8 cellular contexts compared by ENCODE assay signal in the genomic region with DNA sequence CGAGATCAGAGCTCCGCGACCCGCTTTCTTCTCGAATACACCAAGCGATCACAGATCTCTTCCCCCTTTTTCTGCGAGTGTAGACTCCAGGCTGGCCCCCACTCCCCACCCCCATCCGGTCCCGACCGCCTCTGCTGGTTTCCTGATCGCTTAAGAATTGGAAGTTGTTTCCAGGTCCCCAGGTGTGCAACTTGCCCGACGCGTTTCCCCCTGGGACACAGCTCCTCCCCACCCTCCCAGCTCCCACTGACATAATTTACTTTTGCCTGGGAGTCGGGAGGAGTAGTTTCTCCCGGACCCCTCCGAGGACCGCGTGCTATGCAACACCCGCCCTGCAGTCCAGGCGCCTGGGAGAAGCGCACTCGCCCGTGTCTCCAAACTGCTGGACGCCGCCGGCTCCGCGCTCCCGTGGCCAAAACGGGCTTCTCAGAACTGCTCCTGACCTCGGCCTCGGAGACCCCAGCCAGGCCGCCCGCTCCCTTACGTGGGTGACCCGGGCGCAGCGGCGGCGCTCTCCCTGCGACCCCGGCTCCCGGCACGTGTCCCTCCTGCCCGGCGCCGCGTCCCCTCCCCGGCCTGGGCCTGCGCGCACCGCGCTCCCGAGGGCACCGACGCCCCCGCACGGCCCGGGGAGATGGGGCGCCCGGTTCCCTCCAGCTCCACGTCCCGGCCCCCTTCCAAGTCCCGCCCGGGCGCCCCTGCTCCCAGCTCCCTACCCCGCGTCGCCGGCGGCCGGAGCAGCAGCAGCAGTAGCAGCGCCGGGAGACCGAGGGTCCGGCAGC. TPM values are rescaled to one million over a fixed set of nuclear protein-coding genes. Genes with fewer than 3 reads are reported as not detected.
DNase-seq lines count a peak whose midpoint lies in the region; ATAC-seq and TF ChIP-seq lines count a peak whose summit lies in the region.

No MANE protein-coding gene starts in this region.

- peak; percentile 24 for DNase-seq in DMS53 treated with DMSO at 0.1 percent for 48 hours (lab: John Stamatoyannopoulos, UW; ENCODE audit: unreplicated experiment)
- peak; percentile 65 to 70 for DNase-seq in activated CD4-positive, alpha-beta T cell treated with anti-CD3 and anti-CD28 coated beads, Interleukin-2, amount 50 U/mL, for 48 hours
- peak in 2 of 3 experiments; percentile 5 to 23 for DNase-seq in effector memory CD8-positive, alpha-beta T cell
- DNase-seq in stimulated activated naive CD4-positive, alpha-beta T cell treated with Interleukin-2 at 50 U/mL for 16 hours (lab: John Stamatoyannopoulos, UW) = peak; percentile 40
- no peak for DNase-seq in NCI-H1436 treated with DMSO at 0.1 percent for 48 hours (lab: John Stamatoyannopoulos, UW)

- H3K36me3 ChIP-seq in mesodermal cell (ENCODE audit: control insufficient read depth, insufficient read depth, low read length) = no peaks in the 10 kb centered on the region

- peaks cover 5% of the 10 kb centered on the region for H3K36me3 Mint-ChIP-seq in effector memory CD8-positive, alpha-beta T cell (ENCODE audit: insufficient read depth)

- peak; percentile 17 for ATAC-seq in GM21526 (IDR thresholded peaks at IDR 0.05; ENCODE audit: low FRiP score, unreplicated experiment)
- ATAC-seq in effector memory CD8-positive, alpha-beta T cell (replicated peaks) = peak; percentile 2

- H3K4me1 ChIP-seq in mesodermal cell (ENCODE audit: control insufficient read depth, insufficient read depth, low read length, poor library complexity, severe bottlenecking) = no peaks in the 10 kb centered on the region

- TF ChIP-seq RAD21 in Ishikawa (IDR thresholded peaks at IDR 0.05; ENCODE audit: low read depth) = no peak

- no peak for TF ChIP-seq EP300 in Ishikawa (IDR thresholded peaks at IDR 0.05; ENCODE audit: borderline replicate concordance)

- peaks cover 27 to 33% of the 10 kb centered on the region in 2 donors for H3K4me1 Mint-ChIP-seq in effector memory CD8-positive, alpha-beta T cell (ENCODE audit: low read depth in 2 of 2)

- H3K27ac ChIP-seq in mesodermal cell (ENCODE audit: low read depth, low read length, severe bottlenecking) = no peak overlapping the region

- H3K9me3 ChIP-seq in mesodermal cell (ENCODE audit: control insufficient read depth, low read length) = no peaks in the 10 kb centered on the region

- WGBS in mesodermal cell (ENCODE audit: insufficient coverage in 2 of 2), 2 experiments = 1% methylated on average over 61 to 66 of the region's 77 CpGs

- H3K27me3 Mint-ChIP-seq in effector memory CD8-positive, alpha-beta T cell = no peaks in the 10 kb centered on the region

- no peaks in the 10 kb centered on the region for H3K9me3 Mint-ChIP-seq in effector memory CD8-positive, alpha-beta T cell

- peak overlapping the region; percentile 92 to 97 for H3K4me3 Mint-ChIP-seq in effector memory CD8-positive, alpha-beta T cell

- peak overlapping the region; percentile 49 for H3K4me3 ChIP-seq in mesodermal cell (ENCODE audit: extremely low read depth, insufficient read depth, low read length, poor library complexity, severe bottlenecking)

- peak overlapping the region; percentile 93 to 94 for H3K27ac Mint-ChIP-seq in effector memory CD8-positive, alpha-beta T cell

TF ChIP-seq in Ishikawa, 13 proteins besides CTCF, POLR2A, EP300 and RAD21:
- TF ChIP-seq, protein P1, sequence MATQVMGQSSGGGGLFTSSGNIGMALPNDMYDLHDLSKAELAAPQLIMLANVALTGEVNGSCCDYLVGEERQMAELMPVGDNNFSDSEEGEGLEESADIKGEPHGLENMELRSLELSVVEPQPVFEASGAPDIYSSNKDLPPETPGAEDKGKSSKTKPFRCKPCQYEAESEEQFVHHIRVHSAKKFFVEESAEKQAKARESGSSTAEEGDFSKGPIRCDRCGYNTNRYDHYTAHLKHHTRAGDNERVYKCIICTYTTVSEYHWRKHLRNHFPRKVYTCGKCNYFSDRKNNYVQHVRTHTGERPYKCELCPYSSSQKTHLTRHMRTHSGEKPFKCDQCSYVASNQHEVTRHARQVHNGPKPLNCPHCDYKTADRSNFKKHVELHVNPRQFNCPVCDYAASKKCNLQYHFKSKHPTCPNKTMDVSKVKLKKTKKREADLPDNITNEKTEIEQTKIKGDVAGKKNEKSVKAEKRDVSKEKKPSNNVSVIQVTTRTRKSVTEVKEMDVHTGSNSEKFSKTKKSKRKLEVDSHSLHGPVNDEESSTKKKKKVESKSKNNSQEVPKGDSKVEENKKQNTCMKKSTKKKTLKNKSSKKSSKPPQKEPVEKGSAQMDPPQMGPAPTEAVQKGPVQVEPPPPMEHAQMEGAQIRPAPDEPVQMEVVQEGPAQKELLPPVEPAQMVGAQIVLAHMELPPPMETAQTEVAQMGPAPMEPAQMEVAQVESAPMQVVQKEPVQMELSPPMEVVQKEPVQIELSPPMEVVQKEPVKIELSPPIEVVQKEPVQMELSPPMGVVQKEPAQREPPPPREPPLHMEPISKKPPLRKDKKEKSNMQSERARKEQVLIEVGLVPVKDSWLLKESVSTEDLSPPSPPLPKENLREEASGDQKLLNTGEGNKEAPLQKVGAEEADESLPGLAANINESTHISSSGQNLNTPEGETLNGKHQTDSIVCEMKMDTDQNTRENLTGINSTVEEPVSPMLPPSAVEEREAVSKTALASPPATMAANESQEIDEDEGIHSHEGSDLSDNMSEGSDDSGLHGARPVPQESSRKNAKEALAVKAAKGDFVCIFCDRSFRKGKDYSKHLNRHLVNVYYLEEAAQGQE (IDR thresholded peaks at IDR 0.05; ENCODE audit: low read depth) = no peak
- TF ChIP-seq FOXM1 (IDR thresholded peaks at IDR 0.05; ENCODE audit: borderline replicate concordance, low read depth) (no peak), EGR1 (IDR thresholded peaks at IDR 0.05) (peak; percentile 54), TAF1 (IDR thresholded peaks at IDR 0.05; ENCODE audit: low read depth) (no peak), TEAD4 (IDR thresholded peaks at IDR 0.05) (no peak), ZBTB7A (IDR thresholded peaks at IDR 0.05; ENCODE audit: low read depth) (no peak; the same call in 1 of the 2 replicates), CEBPB (IDR thresholded peaks at IDR 0.05) (no peak), CREB1 (IDR thresholded peaks at IDR 0.05; ENCODE audit: low read depth) (no peak), YY1 (IDR thresholded peaks at IDR 0.05; ENCODE audit: low read depth) (no peak), TCF12 (IDR thresholded peaks at IDR 0.05; ENCODE audit: low read depth) (no peak; the same call in 1 of the 2 replicates), NFIC (IDR thresholded peaks at IDR 0.05) (no peak)
- TF ChIP-seq, protein P2, sequence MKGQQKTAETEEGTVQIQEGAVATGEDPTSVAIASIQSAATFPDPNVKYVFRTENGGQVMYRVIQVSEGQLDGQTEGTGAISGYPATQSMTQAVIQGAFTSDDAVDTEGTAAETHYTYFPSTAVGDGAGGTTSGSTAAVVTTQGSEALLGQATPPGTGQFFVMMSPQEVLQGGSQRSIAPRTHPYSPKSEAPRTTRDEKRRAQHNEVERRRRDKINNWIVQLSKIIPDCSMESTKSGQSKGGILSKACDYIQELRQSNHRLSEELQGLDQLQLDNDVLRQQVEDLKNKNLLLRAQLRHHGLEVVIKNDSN (IDR thresholded peaks at IDR 0.05) = 0 out of 2 replicates have a peak, but pooled peaks have one; percentile 21
- TF ChIP-seq, protein P3, sequence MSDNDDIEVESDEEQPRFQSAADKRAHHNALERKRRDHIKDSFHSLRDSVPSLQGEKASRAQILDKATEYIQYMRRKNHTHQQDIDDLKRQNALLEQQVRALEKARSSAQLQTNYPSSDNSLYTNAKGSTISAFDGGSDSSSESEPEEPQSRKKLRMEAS (IDR thresholded peaks at IDR 0.05) = peak; percentile 46; the same call in 1 of the 2 replicates

RNA-seq across cellular contexts. Expression of a gene that starts 0.5 kb away (rescaled TPM):
- 0.22 TPM for polyA plus RNA-seq in mesodermal cell (2013, experiment 1 of 2)
- not detected for polyA plus RNA-seq in mesodermal cell (2013, experiment 2 of 2)
